ENCODE assay signal across 1 cellular context in genomic region chr14:68910540-68910939, GRCh38.
TF ChIP-seq lines count a peak whose summit lies in the region.

No MANE protein-coding gene starts in this region.

TF ChIP-seq in GM23338, 12 proteins besides CTCF, POLR2A, EP300 and RAD21 (continued from another document):
- TF ChIP-seq ZNF462 (CRISPR knock-in tag; IDR thresholded peaks at IDR 0.05), result no peak
- no peak for TF ChIP-seq REST (IDR thresholded peaks at IDR 0.05; ENCODE audit: unreplicated experiment)
- no peak for TF ChIP-seq EZH2phosphoT487 (IDR thresholded peaks at IDR 0.05; ENCODE audit: unreplicated experiment)
- no peak for TF ChIP-seq ZNF114 (CRISPR knock-in tag; IDR thresholded peaks at IDR 0.05)
- no peak for TF ChIP-seq ZNF331 (CRISPR knock-in tag; IDR thresholded peaks at IDR 0.05; ENCODE audit: low read depth)
- TF ChIP-seq POLR2AphosphoS5 (IDR thresholded peaks at IDR 0.05; ENCODE audit: low read depth), result no peak
- TF ChIP-seq JUNB (IDR thresholded peaks at IDR 0.05; ENCODE audit: unreplicated experiment), result no peak
- TF ChIP-seq ETS1 (IDR thresholded peaks at IDR 0.05), result no peak
- no peak for TF ChIP-seq NANOG (IDR thresholded peaks at IDR 0.05; ENCODE audit: borderline replicate concordance)
- no peak for TF ChIP-seq STAT1 (IDR thresholded peaks at IDR 0.05; ENCODE audit: unreplicated experiment)
